1 cellular context compared by ENCODE assay signal in the genomic region with DNA sequence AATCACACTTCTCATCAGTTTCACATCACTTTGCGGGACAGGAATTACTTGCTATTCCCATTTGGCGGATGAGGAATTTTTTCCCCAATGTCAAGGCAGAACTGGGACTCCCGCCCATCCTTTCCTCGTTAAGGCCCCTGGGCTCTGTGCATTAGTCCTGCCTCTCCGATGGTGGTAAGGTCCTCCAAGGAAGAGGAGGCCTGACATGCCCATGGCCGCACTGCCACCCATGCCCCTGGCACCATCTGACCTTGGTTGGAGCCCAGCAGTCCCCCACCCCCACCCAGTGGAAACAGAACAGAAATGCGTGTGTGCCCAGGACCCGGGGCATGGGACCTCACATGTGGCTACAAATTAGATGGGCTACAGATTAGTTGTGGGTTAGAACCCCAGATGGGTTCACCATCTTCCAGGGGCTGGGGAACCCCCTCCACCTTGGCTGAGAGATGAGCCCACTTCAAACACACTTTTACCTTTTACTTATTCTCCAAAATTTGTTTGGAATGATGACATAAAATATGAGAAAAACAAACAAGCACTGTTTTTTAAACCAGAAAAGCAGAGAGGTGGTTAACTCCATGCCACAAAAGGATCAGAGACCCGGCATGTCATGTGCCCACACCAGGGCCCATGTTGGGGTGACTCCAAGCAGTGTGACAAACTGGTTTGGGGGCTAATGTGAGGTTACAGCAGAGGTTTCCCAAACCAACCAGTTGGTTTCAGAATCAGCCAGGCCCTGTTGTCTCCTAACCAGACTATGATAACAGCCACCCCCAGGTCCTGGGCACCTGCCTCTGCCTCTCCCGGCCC.
TF ChIP-seq lines count a peak whose summit lies in the region.

No MANE protein-coding gene starts in this region.

TF ChIP-seq in GM12878, 131 proteins besides CTCF, POLR2A, EP300 and RAD21:
- peak; percentile 37; the same call in 1 of the 2 replicates for TF ChIP-seq DPF2 (IDR thresholded peaks at IDR 0.05)
- no peak; the same call in 1 of the 2 replicates for TF ChIP-seq MTA2 (IDR thresholded peaks at IDR 0.05; ENCODE audit: low read depth)
- TF ChIP-seq, protein P1, sequence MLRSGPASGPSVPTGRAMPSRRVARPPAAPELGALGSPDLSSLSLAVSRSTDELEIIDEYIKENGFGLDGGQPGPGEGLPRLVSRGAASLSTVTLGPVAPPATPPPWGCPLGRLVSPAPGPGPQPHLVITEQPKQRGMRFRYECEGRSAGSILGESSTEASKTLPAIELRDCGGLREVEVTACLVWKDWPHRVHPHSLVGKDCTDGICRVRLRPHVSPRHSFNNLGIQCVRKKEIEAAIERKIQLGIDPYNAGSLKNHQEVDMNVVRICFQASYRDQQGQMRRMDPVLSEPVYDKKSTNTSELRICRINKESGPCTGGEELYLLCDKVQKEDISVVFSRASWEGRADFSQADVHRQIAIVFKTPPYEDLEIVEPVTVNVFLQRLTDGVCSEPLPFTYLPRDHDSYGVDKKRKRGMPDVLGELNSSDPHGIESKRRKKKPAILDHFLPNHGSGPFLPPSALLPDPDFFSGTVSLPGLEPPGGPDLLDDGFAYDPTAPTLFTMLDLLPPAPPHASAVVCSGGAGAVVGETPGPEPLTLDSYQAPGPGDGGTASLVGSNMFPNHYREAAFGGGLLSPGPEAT (IDR thresholded peaks at IDR 0.05; ENCODE audit: low read depth): 0 out of 2 replicates have a peak, but pooled peaks have one; percentile 17
- peak; percentile 64 to 71 for TF ChIP-seq BHLHE40 (IDR thresholded peaks at IDR 0.05; ENCODE audit: borderline replicate concordance in 1 of 2, low read depth in 2 of 2, low read length in 1 of 2)
- peak; percentile 81 for TF ChIP-seq IKZF1 (conservative IDR thresholded peaks at IDR 0.05)
- peak; percentile 27; the same call in 1 of the 2 replicates for TF ChIP-seq CBFB (IDR thresholded peaks at IDR 0.05; ENCODE audit: low read depth)
- no peak for TF ChIP-seq GATAD2B (conservative IDR thresholded peaks at IDR 0.05; ENCODE audit: low read depth)
- no peak for TF ChIP-seq NR2C1 (IDR thresholded peaks at IDR 0.05)
- peak; percentile 17; the same call in 1 of the 2 replicates for TF ChIP-seq TCF12 (IDR thresholded peaks at IDR 0.05; ENCODE audit: low read depth, low read length)
- TF ChIP-seq, protein P2, sequence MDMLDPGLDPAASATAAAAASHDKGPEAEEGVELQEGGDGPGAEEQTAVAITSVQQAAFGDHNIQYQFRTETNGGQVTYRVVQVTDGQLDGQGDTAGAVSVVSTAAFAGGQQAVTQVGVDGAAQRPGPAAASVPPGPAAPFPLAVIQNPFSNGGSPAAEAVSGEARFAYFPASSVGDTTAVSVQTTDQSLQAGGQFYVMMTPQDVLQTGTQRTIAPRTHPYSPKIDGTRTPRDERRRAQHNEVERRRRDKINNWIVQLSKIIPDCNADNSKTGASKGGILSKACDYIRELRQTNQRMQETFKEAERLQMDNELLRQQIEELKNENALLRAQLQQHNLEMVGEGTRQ (IDR thresholded peaks at IDR 0.05; ENCODE audit: borderline replicate concordance, low read depth, low read length): no peak; the same call in 1 of the 2 replicates
- TF ChIP-seq, protein P3, sequence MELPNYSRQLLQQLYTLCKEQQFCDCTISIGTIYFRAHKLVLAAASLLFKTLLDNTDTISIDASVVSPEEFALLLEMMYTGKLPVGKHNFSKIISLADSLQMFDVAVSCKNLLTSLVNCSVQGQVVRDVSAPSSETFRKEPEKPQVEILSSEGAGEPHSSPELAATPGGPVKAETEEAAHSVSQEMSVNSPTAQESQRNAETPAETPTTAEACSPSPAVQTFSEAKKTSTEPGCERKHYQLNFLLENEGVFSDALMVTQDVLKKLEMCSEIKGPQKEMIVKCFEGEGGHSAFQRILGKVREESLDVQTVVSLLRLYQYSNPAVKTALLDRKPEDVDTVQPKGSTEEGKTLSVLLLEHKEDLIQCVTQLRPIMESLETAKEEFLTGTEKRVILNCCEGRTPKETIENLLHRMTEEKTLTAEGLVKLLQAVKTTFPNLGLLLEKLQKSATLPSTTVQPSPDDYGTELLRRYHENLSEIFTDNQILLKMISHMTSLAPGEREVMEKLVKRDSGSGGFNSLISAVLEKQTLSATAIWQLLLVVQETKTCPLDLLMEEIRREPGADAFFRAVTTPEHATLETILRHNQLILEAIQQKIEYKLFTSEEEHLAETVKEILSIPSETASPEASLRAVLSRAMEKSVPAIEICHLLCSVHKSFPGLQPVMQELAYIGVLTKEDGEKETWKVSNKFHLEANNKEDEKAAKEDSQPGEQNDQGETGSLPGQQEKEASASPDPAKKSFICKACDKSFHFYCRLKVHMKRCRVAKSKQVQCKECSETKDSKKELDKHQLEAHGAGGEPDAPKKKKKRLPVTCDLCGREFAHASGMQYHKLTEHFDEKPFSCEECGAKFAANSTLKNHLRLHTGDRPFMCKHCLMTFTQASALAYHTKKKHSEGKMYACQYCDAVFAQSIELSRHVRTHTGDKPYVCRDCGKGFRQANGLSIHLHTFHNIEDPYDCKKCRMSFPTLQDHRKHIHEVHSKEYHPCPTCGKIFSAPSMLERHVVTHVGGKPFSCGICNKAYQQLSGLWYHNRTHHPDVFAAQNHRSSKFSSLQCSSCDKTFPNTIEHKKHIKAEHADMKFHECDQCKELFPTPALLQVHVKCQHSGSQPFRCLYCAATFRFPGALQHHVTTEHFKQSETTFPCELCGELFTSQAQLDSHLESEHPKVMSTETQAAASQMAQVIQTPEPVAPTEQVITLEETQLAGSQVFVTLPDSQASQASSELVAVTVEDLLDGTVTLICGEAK (IDR thresholded peaks at IDR 0.05; ENCODE audit: borderline replicate concordance): no peak
- TF ChIP-seq, protein P4, sequence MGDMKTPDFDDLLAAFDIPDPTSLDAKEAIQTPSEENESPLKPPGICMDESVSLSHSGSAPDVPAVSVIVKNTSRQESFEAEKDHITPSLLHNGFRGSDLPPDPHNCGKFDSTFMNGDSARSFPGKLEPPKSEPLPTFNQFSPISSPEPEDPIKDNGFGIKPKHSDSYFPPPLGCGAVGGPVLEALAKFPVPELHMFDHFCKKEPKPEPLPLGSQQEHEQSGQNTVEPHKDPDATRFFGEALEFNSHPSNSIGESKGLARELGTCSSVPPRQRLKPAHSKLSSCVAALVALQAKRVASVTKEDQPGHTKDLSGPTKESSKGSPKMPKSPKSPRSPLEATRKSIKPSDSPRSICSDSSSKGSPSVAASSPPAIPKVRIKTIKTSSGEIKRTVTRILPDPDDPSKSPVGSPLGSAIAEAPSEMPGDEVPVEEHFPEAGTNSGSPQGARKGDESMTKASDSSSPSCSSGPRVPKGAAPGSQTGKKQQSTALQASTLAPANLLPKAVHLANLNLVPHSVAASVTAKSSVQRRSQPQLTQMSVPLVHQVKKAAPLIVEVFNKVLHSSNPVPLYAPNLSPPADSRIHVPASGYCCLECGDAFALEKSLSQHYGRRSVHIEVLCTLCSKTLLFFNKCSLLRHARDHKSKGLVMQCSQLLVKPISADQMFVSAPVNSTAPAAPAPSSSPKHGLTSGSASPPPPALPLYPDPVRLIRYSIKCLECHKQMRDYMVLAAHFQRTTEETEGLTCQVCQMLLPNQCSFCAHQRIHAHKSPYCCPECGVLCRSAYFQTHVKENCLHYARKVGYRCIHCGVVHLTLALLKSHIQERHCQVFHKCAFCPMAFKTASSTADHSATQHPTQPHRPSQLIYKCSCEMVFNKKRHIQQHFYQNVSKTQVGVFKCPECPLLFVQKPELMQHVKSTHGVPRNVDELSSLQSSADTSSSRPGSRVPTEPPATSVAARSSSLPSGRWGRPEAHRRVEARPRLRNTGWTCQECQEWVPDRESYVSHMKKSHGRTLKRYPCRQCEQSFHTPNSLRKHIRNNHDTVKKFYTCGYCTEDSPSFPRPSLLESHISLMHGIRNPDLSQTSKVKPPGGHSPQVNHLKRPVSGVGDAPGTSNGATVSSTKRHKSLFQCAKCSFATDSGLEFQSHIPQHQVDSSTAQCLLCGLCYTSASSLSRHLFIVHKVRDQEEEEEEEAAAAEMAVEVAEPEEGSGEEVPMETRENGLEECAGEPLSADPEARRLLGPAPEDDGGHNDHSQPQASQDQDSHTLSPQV (IDR thresholded peaks at IDR 0.05): peak; percentile 77; the same call in 1 of the 2 replicates
- TF ChIP-seq ZNF274 (IDR thresholded peaks at IDR 0.05; ENCODE audit: insufficient read depth, insufficient read length): no peak
- TF ChIP-seq RELA (IDR thresholded peaks at IDR 0.05; ENCODE audit: borderline replicate concordance, partially characterized antibody): peak; percentile 0
- 0 out of 2 replicates have a peak, but pooled peaks have one; percentile 18 for TF ChIP-seq ZNF217 (IDR thresholded peaks at IDR 0.05)
- no peak for TF ChIP-seq SUZ12 (IDR thresholded peaks at IDR 0.05; ENCODE audit: unreplicated experiment)
- TF ChIP-seq IKZF2 (IDR thresholded peaks at IDR 0.05): peak; percentile 68 to 80
- no peak for TF ChIP-seq JUNB (IDR thresholded peaks at IDR 0.05)
- TF ChIP-seq RAD51 (IDR thresholded peaks at IDR 0.05): peak; percentile 69
- 0 out of 2 replicates have a peak, but pooled peaks have one; percentile 26 for TF ChIP-seq EED (IDR thresholded peaks at IDR 0.05; ENCODE audit: low read depth)
- peak; percentile 38 for TF ChIP-seq NBN (IDR thresholded peaks at IDR 0.05)
- 0 out of 2 replicates have a peak, but pooled peaks have one; percentile 22 for TF ChIP-seq RCOR1 (conservative IDR thresholded peaks at IDR 0.05; ENCODE audit: low read depth, low read length)
